Comparison of ENCODE assay signal across 8 cellular contexts in genomic region chr3:172153335-172153861, GRCh38.
DNase-seq lines count a peak whose midpoint lies in the region; ATAC-seq lines count a peak whose summit lies in the region.

No MANE protein-coding gene starts in this region.

- peak overlapping the region; percentile 97 for H3K27ac ChIP-seq in mesodermal cell (ENCODE audit: low read depth, low read length, severe bottlenecking)

- peaks cover 73% of the 10 kb centered on the region for H3K4me1 ChIP-seq in mesodermal cell (ENCODE audit: control insufficient read depth, insufficient read depth, low read length, poor library complexity, severe bottlenecking)

- H3K27ac Mint-ChIP-seq in effector memory CD8-positive, alpha-beta T cell = peak overlapping the region; percentile 64 to 79

- no peaks in the 10 kb centered on the region for H3K9me3 Mint-ChIP-seq in effector memory CD8-positive, alpha-beta T cell

- WGBS in mesodermal cell (ENCODE audit: insufficient coverage in 2 of 2), 2 experiments = 39 to 49% methylated on average over 4 of the region's 8 CpGs

- peaks cover 28 to 47% of the 10 kb centered on the region in 2 donors for H3K4me1 Mint-ChIP-seq in effector memory CD8-positive, alpha-beta T cell (ENCODE audit: low read depth in 2 of 2)

- DNase-seq in HS-5 (ENCODE audit: low read depth) = peak; percentile 92
- peak; percentile 32 for DNase-seq in activated CD4-positive, alpha-beta T cell treated with anti-CD3 and anti-CD28 coated beads, Interleukin-2, amount 50 U/mL, for 1 hour
- DNase-seq in effector memory CD8-positive, alpha-beta T cell = peak in 1 of 3 experiments; percentile 26
- peak; percentile 9 to 11 for DNase-seq in stimulated activated CD8-positive, alpha-beta memory T cell treated with anti-CD3 and anti-CD28 coated beads, Interleukin-2, amount 100 ng/mL, for 1 hour (ENCODE audit: low read depth in 2 of 2)
- DNase-seq in NAMALWA (ENCODE audit: low spot score) = no peak

- no peak overlapping the region for H3K4me3 ChIP-seq in mesodermal cell (ENCODE audit: extremely low read depth, insufficient read depth, low read length, poor library complexity, severe bottlenecking)

- H3K36me3 ChIP-seq in mesodermal cell (ENCODE audit: control insufficient read depth, insufficient read depth, low read length) = peaks cover 31% of the 10 kb centered on the region

- H3K36me3 Mint-ChIP-seq in effector memory CD8-positive, alpha-beta T cell (ENCODE audit: insufficient read depth) = peaks cover 2% of the 10 kb centered on the region

- peak overlapping the region; percentile 44 to 75 for H3K4me3 Mint-ChIP-seq in effector memory CD8-positive, alpha-beta T cell

- ATAC-seq in GM18907 (IDR thresholded peaks at IDR 0.05; ENCODE audit: unreplicated experiment) = peak; percentile 72
- peak; percentile 88 for ATAC-seq in effector memory CD8-positive, alpha-beta T cell (replicated peaks)
- ATAC-seq in HG02588 (IDR thresholded peaks at IDR 0.05; ENCODE audit: unreplicated experiment) = no peak

- no peaks in the 10 kb centered on the region for H3K9me3 ChIP-seq in mesodermal cell (ENCODE audit: control insufficient read depth, low read length)

- no peaks in the 10 kb centered on the region for H3K27me3 Mint-ChIP-seq in effector memory CD8-positive, alpha-beta T cell
